Comparison of ENCODE assay signal across 26 cellular contexts in the genomic region with DNA sequence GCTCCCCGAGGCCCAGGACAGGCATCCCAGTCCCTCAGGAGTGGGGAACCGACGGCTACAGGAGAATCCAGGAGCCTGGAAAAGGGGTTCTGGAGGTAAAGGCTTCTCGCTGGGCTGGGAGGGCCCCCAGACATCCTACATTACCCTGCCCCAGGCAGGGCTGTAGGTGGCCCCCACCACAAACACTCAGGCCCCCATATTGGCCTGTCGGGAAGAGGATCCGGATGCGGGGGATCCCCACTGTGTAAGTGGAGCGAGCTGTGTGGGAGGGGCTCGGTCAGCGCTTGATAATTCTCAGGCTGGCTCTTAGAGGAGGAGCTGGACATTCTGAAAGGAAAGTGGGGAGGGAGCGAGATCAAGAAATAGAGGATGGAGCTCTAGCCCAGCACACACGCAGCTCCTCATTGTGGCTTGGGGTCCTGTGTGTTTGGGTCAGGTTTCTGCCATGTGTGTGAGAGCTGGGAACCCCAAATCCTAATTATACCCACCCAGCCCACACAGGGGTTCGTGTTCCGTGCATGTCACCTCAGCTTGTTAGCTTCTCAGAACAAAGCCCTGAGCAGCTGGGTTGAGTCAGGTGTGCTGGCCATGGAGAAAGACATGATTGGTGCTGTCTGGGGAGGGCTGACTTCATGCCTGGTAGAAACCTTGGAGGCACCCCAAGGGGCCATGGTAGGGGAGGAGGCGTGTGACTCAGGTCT. TPM values are rescaled to one million over a fixed set of nuclear protein-coding genes. Genes with fewer than 3 reads are reported as not detected.
DNase-seq lines count a peak whose midpoint lies in the region; ATAC-seq, FAIRE-seq and TF ChIP-seq lines count a peak whose summit lies in the region.
"Had no signal": no experiment of that assay in that cellular context is flagged by ENCODE, and none has a peak within 500 bp of the region (broad histone marks: within the 10 kb centered on the region; RNA-seq: fewer than 3 reads in every experiment).

No MANE protein-coding gene starts in this region.

- peak; percentile 38 for ATAC-seq in activated CD8-positive, alpha-beta T cell treated with anti-CD3 and anti-CD28 coated beads for 36 hours
- no peak for ATAC-seq in activated CD8-positive, alpha-beta T cell treated with anti-CD3 and anti-CD28 coated beads, Interleukin-2, amount 10 ng/mL, durations not matched to agents 7 days and 5 days
- ATAC-seq in aorta (ENCODE audit: low FRiP score) (no peak), HG02840 (IDR thresholded peaks at IDR 0.05; ENCODE audit: low FRiP score, unreplicated experiment) (no peak)
- no peak for ATAC-seq in stimulated activated naive CD8-positive, alpha-beta T cell treated with anti-CD3 and anti-CD28 coated beads, Interleukin-15, amount 100 ng/mL, for 72 hours
- ATAC-seq: Right ventricle myocardium inferior had no signal

- CTCF ChIA-PET in activated CD8-positive, alpha-beta T cell treated with anti-CD3 and anti-CD28 coated beads for 36 hours (lab: Charles Lee) = interaction anchor here (1.3 to 1.8 kb wide), 3 partner anchors 18 to 53 kb away, joined by 3 to 11 read pairs (median 4); no protein-coding TSS in a partner anchor
- CTCF ChIA-PET in activated CD8-positive, alpha-beta T cell treated with anti-CD3 and anti-CD28 coated beads, Interleukin-2, amount 10 ng/mL, durations not matched to agents 7 days and 5 days (lab: Charles Lee) = interaction anchor here (1.0 kb wide), 1 partner anchor 61 kb away, joined by 4 read pairs; no protein-coding TSS in a partner anchor

- no peak overlapping the region for H3K27ac ChIP-seq in aorta (ENCODE audit: low read depth in 1 of 2, low read length in 2 of 2)
- H3K27ac ChIP-seq: KMS-11, SJSA1 had no signal

- no peaks in the 10 kb centered on the region for H3K9me3 Mint-ChIP-seq in activated CD8-positive, alpha-beta T cell treated with anti-CD3 and anti-CD28 coated beads for 36 hours
- H3K9me3 Mint-ChIP-seq in activated CD8-positive, alpha-beta T cell treated with anti-CD3 and anti-CD28 coated beads, Interleukin-2, amount 10 ng/mL, durations not matched to agents 7 days and 5 days (ENCODE audit: insufficient read depth) = no peaks in the 10 kb centered on the region
- no peaks in the 10 kb centered on the region for H3K9me3 Mint-ChIP-seq in stimulated activated naive CD8-positive, alpha-beta T cell treated with anti-CD3 and anti-CD28 coated beads, Interleukin-15, amount 100 ng/mL, for 72 hours

- peak; percentile 47 for FAIRE-seq in bronchial epithelial cell (lab: Jason Lieb, UNC)
- FAIRE-seq: D721Med, GM18507, HTR-8/SVneo had no signal

- 91 to 95% methylated on average over 15 of the region's 15 CpGs for WGBS in aorta, 2 donors

- H3K27ac Mint-ChIP-seq in activated CD8-positive, alpha-beta T cell treated with anti-CD3 and anti-CD28 coated beads for 36 hours = no peak overlapping the region
- no peak overlapping the region for H3K27ac Mint-ChIP-seq in activated CD8-positive, alpha-beta T cell treated with anti-CD3 and anti-CD28 coated beads, Interleukin-2, amount 10 ng/mL, durations not matched to agents 7 days and 5 days
- peak overlapping the region in 1 of 2 donors; percentile 90 for H3K27ac Mint-ChIP-seq in stimulated activated naive CD8-positive, alpha-beta T cell treated with anti-CD3 and anti-CD28 coated beads, Interleukin-15, amount 100 ng/mL, for 72 hours

- no peak for DNase-seq in activated CD8-positive, alpha-beta T cell treated with anti-CD3 and anti-CD28 coated beads for 36 hours
- no peak for DNase-seq in activated CD8-positive, alpha-beta T cell treated with anti-CD3 and anti-CD28 coated beads, Interleukin-2, amount 10 ng/mL, durations not matched to agents 7 days and 5 days
- DNase-seq in bronchial epithelial cell (ENCODE audit: low read depth) = no peak
- DNase-seq in myocyte (ENCODE audit: low read depth) = peak; percentile 30
- DNase-seq in aorta = peak; percentile 24 to 63
- no peak for DNase-seq in stimulated activated naive CD8-positive, alpha-beta T cell treated with anti-CD3 and anti-CD28 coated beads, Interleukin-15, amount 100 ng/mL, for 72 hours
- DNase-seq: 8988T, AML-193, DMS53, GDM1, GOT3, HCEC 1CT, NCI-H1105, NCI-H2081, NCI-H2171, NCI-H345, NCI-H524 treated with DMSO at 0.1 percent for 48 hours, NCI-H82 had no signal

- POLR2A ChIA-PET in activated CD8-positive, alpha-beta T cell treated with anti-CD3 and anti-CD28 coated beads for 36 hours (lab: Charles Lee) = no interaction called here
- POLR2A ChIA-PET in activated CD8-positive, alpha-beta T cell treated with anti-CD3 and anti-CD28 coated beads, Interleukin-2, amount 10 ng/mL, durations not matched to agents 7 days and 5 days (lab: Charles Lee) = interaction anchor here (0.9 kb wide), 1 partner anchor 9 kb away, joined by 4 read pairs; a partner anchor contains a TSS

- H3K27me3 ChIP-seq in bronchial epithelial cell (ENCODE audit: control insufficient read depth, insufficient read depth, low read length) (no peaks in the 10 kb centered on the region), aorta (ENCODE audit: control insufficient read depth in 1 of 2, insufficient read depth in 2 of 2, low read length in 1 of 2) (no peaks in the 10 kb centered on the region)
- H3K27me3 ChIP-seq: SJSA1 had no signal

- H3K27me3 Mint-ChIP-seq in activated CD8-positive, alpha-beta T cell treated with anti-CD3 and anti-CD28 coated beads for 36 hours = no peaks in the 10 kb centered on the region
- H3K27me3 Mint-ChIP-seq in activated CD8-positive, alpha-beta T cell treated with anti-CD3 and anti-CD28 coated beads, Interleukin-2, amount 10 ng/mL, durations not matched to agents 7 days and 5 days (ENCODE audit: low read depth) = no peaks in the 10 kb centered on the region
- no peaks in the 10 kb centered on the region for H3K27me3 Mint-ChIP-seq in stimulated activated naive CD8-positive, alpha-beta T cell treated with anti-CD3 and anti-CD28 coated beads, Interleukin-15, amount 100 ng/mL, for 72 hours

- H3K36me3 ChIP-seq in bronchial epithelial cell (ENCODE audit: control insufficient read depth, insufficient read depth, low read length) = peaks cover 35% of the 10 kb centered on the region
- peaks cover 0 to 18% of the 10 kb centered on the region in 2 donors for H3K36me3 ChIP-seq in aorta (ENCODE audit: control insufficient read depth in 1 of 2, insufficient read depth in 2 of 2, low read length in 1 of 2)

- H3K4me1 Mint-ChIP-seq in activated CD8-positive, alpha-beta T cell treated with anti-CD3 and anti-CD28 coated beads for 36 hours (ENCODE audit: low read depth) = peaks cover 12% of the 10 kb centered on the region
- no peaks in the 10 kb centered on the region for H3K4me1 Mint-ChIP-seq in activated CD8-positive, alpha-beta T cell treated with anti-CD3 and anti-CD28 coated beads, Interleukin-2, amount 10 ng/mL, durations not matched to agents 7 days and 5 days (ENCODE audit: low read depth)
- peaks cover 19% of the 10 kb centered on the region for H3K4me1 Mint-ChIP-seq in stimulated activated naive CD8-positive, alpha-beta T cell treated with anti-CD3 and anti-CD28 coated beads, Interleukin-15, amount 100 ng/mL, for 72 hours

- H3K4me3 Mint-ChIP-seq in activated CD8-positive, alpha-beta T cell treated with anti-CD3 and anti-CD28 coated beads for 36 hours = no peak overlapping the region
- H3K4me3 Mint-ChIP-seq in activated CD8-positive, alpha-beta T cell treated with anti-CD3 and anti-CD28 coated beads, Interleukin-2, amount 10 ng/mL, durations not matched to agents 7 days and 5 days = no peak overlapping the region
- no peak overlapping the region for H3K4me3 Mint-ChIP-seq in stimulated activated naive CD8-positive, alpha-beta T cell treated with anti-CD3 and anti-CD28 coated beads, Interleukin-15, amount 100 ng/mL, for 72 hours
- H3K4me3 Mint-ChIP-seq: CD14-positive monocyte had no signal

- no peaks in the 10 kb centered on the region for H3K4me1 ChIP-seq in aorta (ENCODE audit: control insufficient read depth in 1 of 2, insufficient read depth in 2 of 2, low read length in 2 of 2)
- H3K4me1 ChIP-seq: SJSA1 had no signal

- H3K9me3 ChIP-seq in aorta (ENCODE audit: control insufficient read depth, low read length) = no peaks in the 10 kb centered on the region
- H3K9me3 ChIP-seq: SJSA1 had no signal

- no peak overlapping the region for H3K4me3 ChIP-seq in bronchial epithelial cell (ENCODE audit: low read depth, low read length)
- H3K4me3 ChIP-seq in aorta (ENCODE audit: low read length in 2 of 2) = no peak overlapping the region
- H3K4me3 ChIP-seq: SJSA1 had no signal

- peaks cover 4% of the 10 kb centered on the region for H3K36me3 Mint-ChIP-seq in activated CD8-positive, alpha-beta T cell treated with anti-CD3 and anti-CD28 coated beads for 36 hours (ENCODE audit: low read depth)
- no peaks in the 10 kb centered on the region for H3K36me3 Mint-ChIP-seq in activated CD8-positive, alpha-beta T cell treated with anti-CD3 and anti-CD28 coated beads, Interleukin-2, amount 10 ng/mL, durations not matched to agents 7 days and 5 days (ENCODE audit: low read depth)

- TF ChIP-seq CTCF in activated CD8-positive, alpha-beta T cell treated with anti-CD3 and anti-CD28 coated beads for 36 hours (IDR thresholded peaks at IDR 0.05) = no peak
- TF ChIP-seq CTCF in bronchial epithelial cell (IDR thresholded peaks at IDR 0.05; ENCODE audit: insufficient read depth, low read length, severe bottlenecking) = no peak

- intact Hi-C loops in activated CD8-positive, alpha-beta T cell treated with anti-CD3 and anti-CD28 coated beads for 36 hours (cut with micrococcal nuclease) = no loop called here
- intact Hi-C loops in aorta (cut with DNase I) = no loop called here

RNA-seq across cellular contexts. Expression of gene ZNF467, which starts 49.4 kb away (rescaled TPM):
- total RNA-seq in activated CD8-positive, alpha-beta T cell treated with anti-CD3 and anti-CD28 coated beads for 36 hours = under 1 TPM in 1 of 2 experiments, not detected in 1; 0.09 TPM
- total RNA-seq in activated CD8-positive, alpha-beta T cell treated with anti-CD3 and anti-CD28 coated beads, Interleukin-2, amount 10 ng/mL, durations not matched to agents 7 days and 5 days = under 1 TPM; 0.08 to 0.11 TPM
- total RNA-seq in bronchial epithelial cell (0.26 and 3.5 TPM in 2 replicates), myocyte (2.5 and 5.3 TPM in 2 replicates), aorta (10 to 100 TPM; 13.3 to 18.5 TPM)
- polyA plus RNA-seq in myocyte (2012) = 0.10 TPM
- polyA plus RNA-seq in aorta = 1 to 10 TPM; 2.1 to 5.7 TPM
- total RNA-seq: SJSA1 had no signal

Comparison
In these comparisons a context has a peak if more than half of its experiments do, and no peak if none do; other contexts are left out.
1. DNase-seq: peak in myocyte (single experiment) and aorta (2 of 2); none in activated CD8-positive, alpha-beta T cell treated with anti-CD3 and anti-CD28 coated beads for 36 hours (single experiment), activated CD8-positive, alpha-beta T cell treated with anti-CD3 and anti-CD28 coated beads, Interleukin-2, amount 10 ng/mL, durations not matched to agents 7 days and 5 days (single experiment), bronchial epithelial cell (single experiment) and stimulated activated naive CD8-positive, alpha-beta T cell treated with anti-CD3 and anti-CD28 coated beads, Interleukin-15, amount 100 ng/mL, for 72 hours (0 of 2).